ENCODE assay signal across 8 cellular contexts in genomic region chr7:148987751-148988512, GRCh38. TPM values are rescaled to one million over a fixed set of nuclear protein-coding genes. Genes with fewer than 3 reads are reported as not detected.
DNase-seq lines count a peak whose midpoint lies in the region; ATAC-seq, FAIRE-seq and TF ChIP-seq lines count a peak whose summit lies in the region.

No MANE protein-coding gene starts in this region.

- peak overlapping the region; percentile 83 for H3K4me2 ChIP-seq in mesendoderm (ENCODE audit: low read length)

- H3K9ac ChIP-seq in colonic mucosa (ENCODE audit: low read depth in 2 of 2, low read length in 2 of 2) (peak overlapping the region; percentile 45 to 90), mesendoderm (ENCODE audit: low read length) (peak overlapping the region; percentile 70)

- peak overlapping the region; percentile 34 for H3K18ac ChIP-seq in mesendoderm (ENCODE audit: low read length)

- H3K4ac ChIP-seq in mesendoderm (ENCODE audit: low read depth, low read length), result no peak overlapping the region

- H2BK120ac ChIP-seq in mesendoderm (ENCODE audit: low read depth, low read length), result no peak overlapping the region

- peak; percentile 4 for ATAC-seq in GM19035 (IDR thresholded peaks at IDR 0.05; ENCODE audit: unreplicated experiment)
- no peak for ATAC-seq in GM18520 (IDR thresholded peaks at IDR 0.05; ENCODE audit: unreplicated experiment)

- no CpG with 5 or more reads among the region's 9 CpGs for WGBS in mesendoderm (ENCODE audit: extremely low coverage, insufficient coverage, low lambda C conversion rate)
- WGBS in urinary bladder, result 5% methylated on average over 9 of the region's 9 CpGs

- intact Hi-C loops in colonic mucosa (cut with DNase I), result no loop called here

- H3K79me1 ChIP-seq in mesendoderm (ENCODE audit: low read length), result no peaks in the 10 kb centered on the region

- H3K9me3 ChIP-seq in AG04450 (ENCODE audit: control insufficient read depth, insufficient read depth, low read length) (no peaks in the 10 kb centered on the region), colonic mucosa (no peaks in the 10 kb centered on the region)

- no peak overlapping the region for H4K5ac ChIP-seq in mesendoderm (ENCODE audit: low read length)

- H3K27me3 ChIP-seq in AG04450 (ENCODE audit: control insufficient read depth, insufficient read depth, low read length) (no peaks in the 10 kb centered on the region), colonic mucosa (no peaks in the 10 kb centered on the region), mesendoderm (ENCODE audit: insufficient read depth, low read length, poor library complexity) (no peaks in the 10 kb centered on the region)

- no peak overlapping the region for H2AK5ac ChIP-seq in mesendoderm (ENCODE audit: low read length)

- H4K8ac ChIP-seq in mesendoderm (ENCODE audit: low read depth, low read length), result no peak overlapping the region

- H3K4me1 ChIP-seq in colonic mucosa (peaks cover 7% of the 10 kb centered on the region), mesendoderm (ENCODE audit: control insufficient read depth, low read depth, low read length) (no peaks in the 10 kb centered on the region), urinary bladder (ENCODE audit: insufficient read depth) (no peaks in the 10 kb centered on the region)

- no peak overlapping the region for H2BK5ac ChIP-seq in mesendoderm (ENCODE audit: low read length)

- no peak overlapping the region for H2BK15ac ChIP-seq in mesendoderm (replicated peaks; ENCODE audit: low read depth)

- DNase-seq in AG04450 (ENCODE audit: low read depth, low spot score) (no peak), NCI-H748 treated with DMSO at 0.1 percent for 48 hours (lab: John Stamatoyannopoulos, UW) (peak; percentile 37), colonic mucosa (peak; percentile 42), mesendoderm (peak; percentile 57), urothelium cell line (ENCODE audit: low spot score) (no peak)

- no peaks in the 10 kb centered on the region for H3K79me2 ChIP-seq in mesendoderm (ENCODE audit: control insufficient read depth, insufficient read depth, low read length)

- peak overlapping the region; percentile 85 for H3K56ac ChIP-seq in mesendoderm (ENCODE audit: low read length)

- H3K27ac ChIP-seq in AG04450 (ENCODE audit: low read depth, low read length) (peak overlapping the region; percentile 69), colonic mucosa (peak overlapping the region; percentile 80), mesendoderm (ENCODE audit: low read depth, low read length) (peak overlapping the region; percentile 20), urinary bladder (ENCODE audit: low read depth) (peak overlapping the region; percentile 65)

- no peaks in the 10 kb centered on the region for H3K36me3 ChIP-seq in colonic mucosa
- H3K36me3 ChIP-seq in mesendoderm (ENCODE audit: control insufficient read depth, insufficient read depth, low read length), result no peaks in the 10 kb centered on the region
- H3K36me3 ChIP-seq in urinary bladder (ENCODE audit: insufficient read depth), result no peaks in the 10 kb centered on the region

- no peak for TF ChIP-seq CTCF in AG04450 (IDR thresholded peaks at IDR 0.05; ENCODE audit: low read depth, low read length)
- TF ChIP-seq CTCF in colonic mucosa (IDR thresholded peaks at IDR 0.05), result no peak

- POLR2A ChIA-PET in AG04450 (lab: Yijun Ruan, JAX), result interaction anchor here (0.8 to 1.5 kb wide), 2 partner anchors 8 to 139 kb away, joined by 3 read pairs; no protein-coding TSS in a partner anchor

- CTCF ChIA-PET in AG04450 (lab: Charles Lee), result interaction anchor here (0.5 to 2.7 kb wide), 6 partner anchors 15 to 136 kb away, joined by 3 to 18 read pairs (median 8); no protein-coding TSS in a partner anchor

- H3K4me3 ChIP-seq in AG04450 (ENCODE audit: low read depth, low read length) (peak overlapping the region; percentile 96), colonic mucosa (peak overlapping the region; percentile 48), mesendoderm (ENCODE audit: low read length) (peak overlapping the region; percentile 34), urinary bladder (ENCODE audit: low read depth, low read length) (peak overlapping the region; percentile 53)

- FAIRE-seq in urothelium cell line (lab: Jason Lieb, UNC), result no peak

- no peak overlapping the region for H3K23ac ChIP-seq in mesendoderm (ENCODE audit: low read length)

RNA-seq across cellular contexts. Expression of gene PDIA4, which starts 40.4 kb away (rescaled TPM):
- polyA plus RNA-seq in AG04450 (2011; rRNA removed) (215 and 227 TPM in 2 replicates), urinary bladder (71.6 TPM)
- polyA minus RNA-seq in AG04450 (2011; rRNA and poly(A)+ RNA removed), result 170 and 180 TPM in 2 replicates
- total RNA-seq in colonic mucosa (100 to 1,000 TPM; 218 to 485 TPM), urinary bladder (92.8 TPM)
- 195 TPM for polyA plus RNA-seq in mesendoderm (2013, experiment 1 of 2)
- polyA plus RNA-seq in mesendoderm (2013, experiment 2 of 2), result 202 TPM

Comparison
In these comparisons a context has a peak if more than half of its experiments do, and no peak if none do; other contexts are left out.
1. DNase-seq: peak in NCI-H748 treated with DMSO at 0.1 percent for 48 hours (single experiment), colonic mucosa (single experiment) and mesendoderm (single experiment); none in AG04450 (single experiment) and urothelium cell line (single experiment).
2. H3K27ac ChIP-seq: peak in every context shown above with its lines; median percentile 80 in colonic mucosa; 69 in AG04450; 65 in urinary bladder; 20 in mesendoderm.
3. H3K4me3 ChIP-seq: peak in every context shown above with its lines; median percentile 96 in AG04450; 53 in urinary bladder; 48 in colonic mucosa; 34 in mesendoderm.